ENCODE assay signal across 7 cellular contexts in the genomic region with DNA sequence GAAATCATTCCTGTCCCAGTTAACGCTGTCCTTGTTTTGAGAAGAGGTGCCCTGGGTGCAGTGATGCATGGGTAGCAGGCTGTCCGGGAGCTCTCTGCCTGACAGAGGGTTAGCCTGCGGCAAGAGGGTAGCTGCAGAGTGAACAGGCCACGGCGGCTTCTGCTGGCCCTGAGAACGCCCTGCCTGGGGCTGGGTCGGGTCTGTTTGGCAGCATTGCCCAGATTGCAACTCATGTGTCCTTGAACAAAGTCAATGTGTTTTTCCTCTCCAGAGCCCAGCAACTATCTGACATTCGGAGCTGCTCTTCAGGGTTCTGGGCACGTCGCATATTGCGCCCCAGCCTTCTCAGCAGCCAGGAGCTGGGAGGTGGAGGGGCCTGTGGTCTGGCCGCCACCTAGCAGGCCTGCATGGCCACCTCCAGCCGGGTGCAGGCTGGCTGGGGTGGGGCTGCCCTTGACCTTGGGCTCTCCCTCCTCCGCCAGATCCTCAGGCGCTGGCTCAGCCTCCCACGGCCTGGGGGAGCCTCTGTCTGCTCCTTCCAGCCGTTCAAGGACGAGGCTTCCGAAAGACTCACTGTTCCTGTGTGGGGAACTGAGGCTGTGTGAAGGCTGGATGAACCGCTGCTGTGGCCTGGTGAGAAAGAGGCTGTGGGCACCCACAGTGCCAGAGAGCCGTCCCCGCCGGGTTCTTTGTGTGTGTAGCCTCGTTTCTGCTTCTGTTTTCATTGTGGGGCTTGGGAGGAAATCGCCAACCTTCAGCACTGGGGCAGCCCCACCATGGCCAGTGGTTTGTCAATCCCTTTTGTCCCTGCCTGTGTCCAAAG.
DNase-seq lines count a peak whose midpoint lies in the region; ATAC-seq and TF ChIP-seq lines count a peak whose summit lies in the region.
"Not testable (repeated sequence)": the region's sequence is repeated elsewhere in the genome, so short reads cannot be mapped to it uniquely, and the experiment has no call there.

No MANE protein-coding gene starts in this region.

- peak overlapping the region; percentile 46 for H2BK12ac ChIP-seq in trophoblast cell (ENCODE audit: low read length)

- POLR2A ChIA-PET in Panc1 (lab: Charles Lee), result not testable (repeated sequence)

- in situ Hi-C loops in Panc1 (cut with HindIII; ENCODE audit: low pct_unique_long_range_greater_than_20kb, low sequenced_read_pairs), result not testable (repeated sequence)

- CTCF ChIA-PET in Panc1 (lab: Charles Lee), result not testable (repeated sequence)

- not testable (repeated sequence) for H3K36me3 ChIP-seq in Panc1 (ENCODE audit: control insufficient read depth, insufficient read depth, low read length); left ventricle myocardium inferior; trophoblast cell (ENCODE audit: control insufficient read depth in 1 of 2, insufficient read depth in 2 of 2, low read length in 2 of 2); thyroid gland

- not testable (repeated sequence) for DNase-seq in Panc1 (ENCODE audit: low read depth, low spot score); trophoblast cell
- DNase-seq in cerebellar cortex (ENCODE audit: low spot score) (peak; percentile 13), left ventricle myocardium inferior (peak; percentile 32), left lobe of liver (ENCODE audit: low spot score) (peak; percentile 68), thyroid gland (peak; percentile 53 to 60)

- H3K27ac ChIP-seq in Panc1 (ENCODE audit: low read length) (peak overlapping the region; percentile 57), left ventricle myocardium inferior (replicated peaks) (peak overlapping the region; percentile 88), thyroid gland (peak overlapping the region; percentile 12 to 49 (median 31))
- not testable (repeated sequence) for H3K27ac ChIP-seq in trophoblast cell (ENCODE audit: low read depth, low read length)

- H3K14ac ChIP-seq in trophoblast cell (ENCODE audit: low read length), result not testable (repeated sequence)

- not testable (repeated sequence) for H3K9me3 ChIP-seq in Panc1 (ENCODE audit: control insufficient read depth, insufficient read depth, low read depth, low read length); left ventricle myocardium inferior (replicated peaks); trophoblast cell (ENCODE audit: insufficient read depth, low read depth, low read length); thyroid gland

- not testable (repeated sequence) for H2BK120ac ChIP-seq in trophoblast cell (ENCODE audit: insufficient read depth, low read length, poor library complexity)

- TF ChIP-seq CTCF in Panc1 (IDR thresholded peaks at IDR 0.05); left ventricle myocardium inferior (IDR thresholded peaks at IDR 0.05; ENCODE audit: borderline replicate concordance); nephron (IDR thresholded peaks at IDR 0.05; ENCODE audit: unreplicated experiment in 3 of 3); thyroid gland (IDR thresholded peaks at IDR 0.05): not testable (repeated sequence)

- H3K9ac ChIP-seq in trophoblast cell (ENCODE audit: low read length), result not testable (repeated sequence)

- H3K27me3 Mint-ChIP-seq in nephron (ENCODE audit: low read depth), result not testable (repeated sequence)

- H3K4me1 Mint-ChIP-seq in nephron, result peaks cover 56% of the 10 kb centered on the region

- not testable (repeated sequence) for ATAC-seq in Panc1
- ATAC-seq in left lobe of liver, result peak; percentile 47

- peaks cover 22% of the 10 kb centered on the region for H3K4me1 ChIP-seq in Panc1 (ENCODE audit: control insufficient read depth, insufficient read depth, low read length)
- H3K4me1 ChIP-seq in left ventricle myocardium inferior, result peaks cover 30% of the 10 kb centered on the region
- peaks cover 7 to 13% of the 10 kb centered on the region in 2 experiments for H3K4me1 ChIP-seq in trophoblast cell (ENCODE audit: control insufficient read depth in 1 of 2, insufficient read depth in 2 of 2, low read length in 2 of 2)
- peaks cover 8 to 28% of the 10 kb centered on the region in 2 donors for H3K4me1 ChIP-seq in thyroid gland

- H3K36me3 Mint-ChIP-seq in nephron (ENCODE audit: low read depth), result not testable (repeated sequence)

- not testable (repeated sequence) for H3K4me2 ChIP-seq in trophoblast cell (ENCODE audit: low read length)

- H3K23ac ChIP-seq in trophoblast cell (ENCODE audit: low read length), result not testable (repeated sequence)

- TF ChIP-seq POLR2A in thyroid gland (IDR thresholded peaks at IDR 0.05), result not testable (repeated sequence)

- not testable (repeated sequence) for H4K12ac ChIP-seq in trophoblast cell (ENCODE audit: low read depth, low read length)

- not testable (repeated sequence) for H3K9me3 Mint-ChIP-seq in nephron

- H2AFZ ChIP-seq in trophoblast cell (ENCODE audit: insufficient read depth, low read length, poor library complexity), result not testable (repeated sequence)

- not testable (repeated sequence) for H3K4me3 ChIP-seq in Panc1 (ENCODE audit: low read depth in 2 of 2, low read length in 2 of 2); trophoblast cell (ENCODE audit: low read depth, low read length); thyroid gland (replicated peaks in 1 of 3)
- H3K4me3 ChIP-seq in left ventricle myocardium inferior, result peak overlapping the region; percentile 34

- peak overlapping the region; percentile 11 to 68 (median 38) for H3K27ac Mint-ChIP-seq in nephron

- not testable (repeated sequence) for H3K27me3 ChIP-seq in Panc1 (ENCODE audit: control insufficient read depth, insufficient read depth, low read length); left ventricle myocardium inferior (ENCODE audit: low read depth); trophoblast cell (ENCODE audit: insufficient read depth, low read length); thyroid gland

- H2AK5ac ChIP-seq in trophoblast cell (ENCODE audit: low read length), result peak overlapping the region; percentile 69

- not testable (repeated sequence) for H4K8ac ChIP-seq in trophoblast cell (ENCODE audit: low read depth, low read length)

- H3K4ac ChIP-seq in trophoblast cell (ENCODE audit: low read depth, low read length), result not testable (repeated sequence)

- not testable (repeated sequence) for H4K91ac ChIP-seq in trophoblast cell (ENCODE audit: low read depth, low read length)

- H2BK5ac ChIP-seq in trophoblast cell (ENCODE audit: low read depth, low read length, poor library complexity), result not testable (repeated sequence)

- WGBS in trophoblast cell (ENCODE audit: extremely low coverage, insufficient coverage, insufficient read length), result no CpG with 5 or more reads among the region's 25 CpGs
- 59% methylated on average over 13 to 17 of the region's 25 CpGs for WGBS in thyroid gland, 2 donors

- intact Hi-C loops in Panc1 (cut with micrococcal nuclease; ENCODE audit: unreplicated experiment); left ventricle myocardium inferior (cut with micrococcal nuclease); thyroid gland (cut with DNase I): not testable (repeated sequence)

- H3K4me3 Mint-ChIP-seq in nephron, result not testable (repeated sequence)

- not testable (repeated sequence) for H3K18ac ChIP-seq in trophoblast cell (ENCODE audit: low read length)

- H3K79me1 ChIP-seq in trophoblast cell (ENCODE audit: low read length), result not testable (repeated sequence)

- H3K79me2 ChIP-seq in trophoblast cell (ENCODE audit: control insufficient read depth, insufficient read depth, low read length, poor library complexity), result not testable (repeated sequence)

- BruUV-seq in Panc1 (replicated peaks; lab: Mats Ljungman, UMichigan), result not testable (repeated sequence)
